13 cellular contexts compared by ENCODE assay signal in the genomic region with DNA sequence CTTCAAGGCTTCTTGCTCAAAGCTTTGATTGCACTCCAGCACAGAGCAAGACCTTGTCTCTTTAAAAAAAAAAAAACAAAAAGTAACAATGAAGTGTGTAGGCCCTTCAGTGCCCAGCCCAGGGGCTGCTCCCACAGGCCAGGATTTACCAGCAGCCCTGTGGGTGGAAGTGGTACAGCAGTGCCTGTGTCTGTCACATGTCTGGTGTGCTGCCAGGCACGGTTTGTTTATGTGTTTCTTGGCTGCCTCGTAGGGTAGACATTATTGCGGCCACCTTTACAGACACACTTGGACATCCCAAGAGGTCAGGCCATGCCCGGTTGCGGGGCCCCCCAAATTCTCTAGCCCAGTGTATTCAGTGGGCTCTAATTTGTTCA. TPM values are rescaled to one million over a fixed set of nuclear protein-coding genes. Genes with fewer than 3 reads are reported as not detected.
DNase-seq lines count a peak whose midpoint lies in the region; ATAC-seq and TF ChIP-seq lines count a peak whose summit lies in the region.
"Had no signal": no experiment of that assay in that cellular context is flagged by ENCODE, and none has a peak within 500 bp of the region (broad histone marks: within the 10 kb centered on the region; RNA-seq: fewer than 3 reads in every experiment).

No MANE protein-coding gene starts in this region.

- H3K27me3 Mint-ChIP-seq in endodermal cell (ENCODE audit: insufficient read depth): no peaks in the 10 kb centered on the region
- H3K27me3 Mint-ChIP-seq: activated T-helper 17 cell treated with anti-CD3 and anti-CD28 coated beads, Interleukin-2, amount 50 U/mL, for 72 hours had no signal

- H3K36me3 ChIP-seq in breast epithelium (no peaks in the 10 kb centered on the region), rectal smooth muscle tissue (ENCODE audit: control insufficient read depth, insufficient read depth, low read length) (peaks cover 17% of the 10 kb centered on the region), endodermal cell (ENCODE audit: control insufficient read depth, insufficient read depth, low read length) (peaks cover 82% of the 10 kb centered on the region)

- 99 to 100% methylated on average over 3 to 5 of the region's 5 CpGs for WGBS in endodermal cell (ENCODE audit: insufficient coverage in 1 of 2, insufficient read length in 1 of 2), 2 experiments

- TF ChIP-seq CTCF in breast epithelium (IDR thresholded peaks at IDR 0.05): peak in 1 of 3 donors; percentile 19
- TF ChIP-seq CTCF in endodermal cell (conservative IDR thresholded peaks at IDR 0.05): no peak

- DNase-seq in G401 (ENCODE audit: low spot score): peak; percentile 53
- peak; percentile 68 to 70 for DNase-seq in breast epithelium (ENCODE audit: low spot score in 2 of 2)
- peak; percentile 85 for DNase-seq in left ventricle myocardium superior
- no peak for DNase-seq in central memory CD4-positive, alpha-beta T cell
- no peak for DNase-seq in ureter (ENCODE audit: low spot score)
- no peak for DNase-seq in endodermal cell
- DNase-seq: AML-193; NCI-H1930; NK-92 treated with Interleukin-12 subunit alpha and Interleukin-12 subunit beta, amount 100 ng/mL, for 24 hours had no signal

- H3K4me1 Mint-ChIP-seq in endodermal cell: peaks cover 8% of the 10 kb centered on the region
- H3K4me1 Mint-ChIP-seq: activated T-helper 17 cell treated with anti-CD3 and anti-CD28 coated beads, Interleukin-2, amount 50 U/mL, for 72 hours had no signal

- H3K4me1 ChIP-seq in breast epithelium (peaks cover 8 to 26% of the 10 kb centered on the region in 2 donors), rectal smooth muscle tissue (ENCODE audit: control insufficient read depth, insufficient read depth, low read length) (peaks cover 18% of the 10 kb centered on the region), endodermal cell (ENCODE audit: control insufficient read depth, insufficient read depth, low read length) (no peaks in the 10 kb centered on the region)

- peak; percentile 74 for ATAC-seq in left ventricle myocardium superior
- ATAC-seq in HG02642 (IDR thresholded peaks at IDR 0.05; ENCODE audit: poor library complexity, unreplicated experiment): no peak
- ATAC-seq: activated T-helper 17 cell treated with anti-CD3 and anti-CD28 coated beads, Interleukin-2, amount 50 U/mL, for 72 hours; K562 had no signal

- H3K27ac ChIP-seq in breast epithelium (peak overlapping the region; percentile 41 to 44), rectal smooth muscle tissue (ENCODE audit: low read depth, low read length) (peak overlapping the region; percentile 12), endodermal cell (ENCODE audit: low read depth, low read length) (no peak overlapping the region)

- no peaks in the 10 kb centered on the region for H3K9me3 Mint-ChIP-seq in endodermal cell
- H3K9me3 Mint-ChIP-seq: activated T-helper 17 cell treated with anti-CD3 and anti-CD28 coated beads, Interleukin-2, amount 50 U/mL, for 72 hours had no signal

- peaks cover 73% of the 10 kb centered on the region for H3K36me3 Mint-ChIP-seq in endodermal cell (ENCODE audit: low read depth)

- TF ChIP-seq POLR2A in breast epithelium (IDR thresholded peaks at IDR 0.05): no peak

- H3K9me3 ChIP-seq in breast epithelium (no peaks in the 10 kb centered on the region), endodermal cell (ENCODE audit: control insufficient read depth, low read length) (no peaks in the 10 kb centered on the region)

- H3K27me3 ChIP-seq in breast epithelium: no peaks in the 10 kb centered on the region
- no peaks in the 10 kb centered on the region for H3K27me3 ChIP-seq in rectal smooth muscle tissue (ENCODE audit: control insufficient read depth, insufficient read depth, low read length)
- H3K27me3 ChIP-seq in endodermal cell (ENCODE audit: control insufficient read depth, insufficient read depth, low read length, poor library complexity, severe bottlenecking): no peaks in the 10 kb centered on the region

- intact Hi-C loops in breast epithelium (cut with DNase I; ENCODE audit: low total_unique reads) (no loop called here), left ventricle myocardium superior (cut with micrococcal nuclease) (no loop called here)

- in situ Hi-C loops in G401 (cut with HindIII; ENCODE audit: low sequenced_read_pairs): no loop called here

- no peak overlapping the region for H3K27ac Mint-ChIP-seq in endodermal cell
- H3K27ac Mint-ChIP-seq: activated T-helper 17 cell treated with anti-CD3 and anti-CD28 coated beads, Interleukin-2, amount 50 U/mL, for 72 hours had no signal

- H3K4me3 Mint-ChIP-seq in endodermal cell: no peak overlapping the region
- H3K4me3 Mint-ChIP-seq: activated T-helper 17 cell treated with anti-CD3 and anti-CD28 coated beads, Interleukin-2, amount 50 U/mL, for 72 hours had no signal

- H3K4me3 ChIP-seq in breast epithelium (no peak overlapping the region), rectal smooth muscle tissue (ENCODE audit: low read length) (no peak overlapping the region), endodermal cell (ENCODE audit: low read length) (no peak overlapping the region)
- H3K4me3 ChIP-seq: K562 had no signal

- H3K9ac ChIP-seq in rectal smooth muscle tissue (ENCODE audit: low read length): no peak overlapping the region
- H3K9ac ChIP-seq in endodermal cell (ENCODE audit: extremely low read depth, low read length, poor library complexity, severe bottlenecking): no peak overlapping the region

RNA-seq across cellular contexts. Expression of a gene that starts 12.7 kb away (rescaled TPM):
- total RNA-seq in G401 (2014; rRNA removed; shearing (Covaris generic)): 58.9 and 82.5 TPM in 2 replicates
- total RNA-seq in breast epithelium: 10 to 100 TPM; 77.7 to 100.0 (median 98.1) TPM
- total RNA-seq in left ventricle myocardium superior: 154 TPM
- total RNA-seq in ureter: 123 TPM
- 100 to 1,000 TPM; 194 to 213 TPM for total RNA-seq in endodermal cell
- polyA plus RNA-seq in endodermal cell (2013, experiment 1 of 2): 214 TPM
- 205 TPM for polyA plus RNA-seq in endodermal cell (2013, experiment 2 of 2)

RNA-seq across cellular contexts. Expression of a gene that starts 29.6 kb away (rescaled TPM):
- total RNA-seq in G401 (2014; rRNA removed; shearing (Covaris generic)): 0.37 TPM in 1 of 2 replicates, not detected in the other
- total RNA-seq in breast epithelium (10 to 100 TPM; 39.2 to 58.2 (median 51.5) TPM), left ventricle myocardium superior (137 TPM), ureter (36.2 TPM), endodermal cell (10 to 100 TPM; 19.0 to 41.6 TPM)
- 31.0 TPM for polyA plus RNA-seq in endodermal cell (2013, experiment 1 of 2)
- polyA plus RNA-seq in endodermal cell (2013, experiment 2 of 2): 29.1 TPM
- polyA plus RNA-seq: K562 had no signal

Comparison
In these comparisons a context has a peak if more than half of its experiments do, and no peak if none do; other contexts are left out.
1. DNase-seq: peak in G401 (single experiment), breast epithelium (2 of 2) and left ventricle myocardium superior (single experiment); none in central memory CD4-positive, alpha-beta T cell (single experiment), ureter (single experiment) and endodermal cell (single experiment).
2. RNA of a gene that starts 29.6 kb away (total RNA-seq): 137 TPM in left ventricle myocardium superior (single experiment), 39.2 to 58.2 TPM in breast epithelium, 19.0 to 41.6 TPM in endodermal cell and 36.2 TPM in ureter (single experiment); 0.37 TPM in G401; every median in the first group is over 10 times any median in the second.